26 cellular contexts compared by ENCODE assay signal in the genomic region with DNA sequence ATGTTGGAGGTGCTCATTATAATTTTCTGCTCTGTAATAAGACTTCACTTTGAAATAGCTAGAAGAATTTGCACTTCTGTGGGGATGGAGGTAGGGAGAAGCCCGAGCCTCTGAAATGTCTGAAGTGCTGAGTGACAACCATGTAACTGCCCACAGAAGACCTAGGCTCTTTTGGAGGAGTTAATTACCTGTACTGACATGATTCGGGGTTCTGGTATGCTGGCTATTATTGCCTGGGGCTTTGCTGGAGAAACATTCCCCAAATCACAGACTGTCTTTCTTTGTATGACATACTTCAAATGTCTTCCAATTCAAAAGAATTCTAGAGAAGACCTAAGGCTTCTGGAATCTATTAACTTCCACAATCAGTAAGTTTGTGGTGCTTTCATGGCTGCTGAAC.
"Had no signal": no experiment of that assay in that cellular context is flagged by ENCODE, and none has a peak within 500 bp of the region (broad histone marks: within the 10 kb centered on the region; RNA-seq: fewer than 3 reads in every experiment).

No MANE protein-coding gene starts in this region.

- DNase-seq: activated CD4-positive, alpha-beta T cell treated with anti-CD3 and anti-CD28 coated beads for 4 hours; activated CD4-positive, alpha-beta T cell treated with anti-CD3 and anti-CD28 coated beads, Interleukin-2, amount 50 U/mL, for 48 hours; activated CD4-positive, CD25-positive, alpha-beta regulatory T cell; activated effector memory CD4-positive, alpha-beta T cell treated with Interleukin-2 at 50 U/mL for 16 hours; activated naive CD4-positive, alpha-beta T cell treated with anti-CD3 and anti-CD28 coated beads for 36 hours; activated naive CD8-positive, alpha-beta T cell treated with anti-CD3 and anti-CD28 coated beads, Interleukin-2, amount 10 ng/mL, durations not matched to agents 7 days and 5 days; activated T-cell treated with anti-CD3 and anti-CD28 coated beads, Interleukin-2, amount 50 U/mL, for 72 hours; amniotic stem cell; effector CD4-positive, alpha-beta T cell; erythroblast; foreskin melanocyte; left cardiac atrium; naive thymus-derived CD8-positive, alpha-beta T cell; retina; sigmoid colon; stimulated activated CD4-positive, alpha-beta T cell treated with anti-CD3 and anti-CD28 coated beads, Interleukin-2, amount 100 ng/mL, for 48 hours; stimulated activated CD8-positive, alpha-beta memory T cell treated with anti-CD3 and anti-CD28 coated beads, Interleukin-4, amount 100 ng/mL, for 48 hours; stimulated activated naive B cell treated with anti-CD40 and anti-IgM and Interleukin-4, amounts not matched to agents 10 μg/mL and 1 μg/mL and 100 μg/mL, for 72 hours; SW 1271; T-helper 17 cell; upper lobe of left lung had no signal

- H3K4me3 ChIP-seq: cardiac muscle cell, sigmoid colon, smooth muscle cell, thoracic aorta, upper lobe of left lung had no signal

- H3K27ac Mint-ChIP-seq: activated naive CD4-positive, alpha-beta T cell treated with anti-CD3 and anti-CD28 coated beads for 36 hours; activated naive CD8-positive, alpha-beta T cell treated with anti-CD3 and anti-CD28 coated beads, Interleukin-2, amount 10 ng/mL, durations not matched to agents 7 days and 5 days; activated T-cell treated with anti-CD3 and anti-CD28 coated beads, Interleukin-2, amount 50 U/mL, for 72 hours; memory B cell; naive thymus-derived CD8-positive, alpha-beta T cell; progenitor cell of endocrine pancreas; stimulated activated naive B cell treated with anti-CD40 and anti-IgM and Interleukin-4, amounts not matched to agents 10 μg/mL and 1 μg/mL and 100 μg/mL, for 72 hours; T-helper 17 cell had no signal

- H3K9me3 ChIP-seq: sigmoid colon, thoracic aorta, upper lobe of left lung had no signal

- H3K27me3 ChIP-seq: cardiac muscle cell, sigmoid colon, upper lobe of left lung had no signal

- H3K9me3 Mint-ChIP-seq: activated naive CD4-positive, alpha-beta T cell treated with anti-CD3 and anti-CD28 coated beads for 36 hours had no signal

- H3K4me1 Mint-ChIP-seq: activated naive CD8-positive, alpha-beta T cell treated with anti-CD3 and anti-CD28 coated beads, Interleukin-2, amount 10 ng/mL, durations not matched to agents 7 days and 5 days; memory B cell; naive thymus-derived CD8-positive, alpha-beta T cell; stimulated activated naive B cell treated with anti-CD40 and anti-IgM and Interleukin-4, amounts not matched to agents 10 μg/mL and 1 μg/mL and 100 μg/mL, for 72 hours; T-helper 17 cell had no signal

- H3K4me3 Mint-ChIP-seq: activated naive CD4-positive, alpha-beta T cell treated with anti-CD3 and anti-CD28 coated beads for 36 hours; activated naive CD8-positive, alpha-beta T cell treated with anti-CD3 and anti-CD28 coated beads, Interleukin-2, amount 10 ng/mL, durations not matched to agents 7 days and 5 days; activated T-cell treated with anti-CD3 and anti-CD28 coated beads, Interleukin-2, amount 50 U/mL, for 72 hours; memory B cell; naive thymus-derived CD8-positive, alpha-beta T cell; stimulated activated naive B cell treated with anti-CD40 and anti-IgM and Interleukin-4, amounts not matched to agents 10 μg/mL and 1 μg/mL and 100 μg/mL, for 72 hours; T-helper 17 cell had no signal

- H3K27ac ChIP-seq: cardiac muscle cell, sigmoid colon, thoracic aorta, upper lobe of left lung had no signal

- H3K4me2 ChIP-seq: smooth muscle cell had no signal

- H3K36me3 ChIP-seq: cardiac muscle cell, sigmoid colon, thoracic aorta, upper lobe of left lung had no signal

- H3K36me3 Mint-ChIP-seq: activated naive CD8-positive, alpha-beta T cell treated with anti-CD3 and anti-CD28 coated beads, Interleukin-2, amount 10 ng/mL, durations not matched to agents 7 days and 5 days; memory B cell; naive thymus-derived CD8-positive, alpha-beta T cell; stimulated activated naive B cell treated with anti-CD40 and anti-IgM and Interleukin-4, amounts not matched to agents 10 μg/mL and 1 μg/mL and 100 μg/mL, for 72 hours had no signal

- H3K4me1 ChIP-seq: sigmoid colon, upper lobe of left lung had no signal

- H3K27me3 Mint-ChIP-seq: activated naive CD8-positive, alpha-beta T cell treated with anti-CD3 and anti-CD28 coated beads, Interleukin-2, amount 10 ng/mL, durations not matched to agents 7 days and 5 days; memory B cell; progenitor cell of endocrine pancreas; T-helper 17 cell had no signal
